In the genomic region with DNA sequence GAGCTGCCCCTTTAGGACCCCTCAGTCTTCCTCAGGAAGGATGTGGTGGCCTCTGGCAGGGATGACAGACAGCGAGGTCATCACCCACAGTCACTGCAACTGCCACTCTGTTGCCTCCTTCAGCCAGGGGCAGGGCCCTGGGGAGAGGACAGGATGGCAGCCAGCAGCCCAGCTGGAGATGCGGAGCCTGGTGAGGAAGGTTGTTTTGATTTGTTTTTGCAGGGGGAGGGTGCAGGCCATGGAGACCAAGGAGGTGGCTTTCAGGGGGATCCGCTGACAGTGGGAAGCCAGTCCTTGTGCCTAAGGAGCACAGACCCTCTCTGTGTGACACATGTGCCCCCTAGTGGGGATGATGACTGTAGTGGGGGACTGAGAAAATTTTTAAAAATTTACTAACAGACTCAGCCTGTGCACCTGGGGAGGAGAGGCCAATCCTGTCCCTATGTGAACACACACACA, we compare ENCODE assay signal across 8 cellular contexts. TPM values are rescaled to one million over a fixed set of nuclear protein-coding genes. Genes with fewer than 3 reads are reported as not detected.
DNase-seq lines count a peak whose midpoint lies in the region; ATAC-seq and TF ChIP-seq lines count a peak whose summit lies in the region.

No MANE protein-coding gene starts in this region.

- TF ChIP-seq CTCF in testis (IDR thresholded peaks at IDR 0.05) = peak; percentile 64 to 72 (median 68)

- H3K4me1 ChIP-seq in testis = peaks cover 50% of the 10 kb centered on the region

- H3K4me3 ChIP-seq in testis = no peak overlapping the region

- H3K36me3 ChIP-seq in testis (ENCODE audit: low read depth, missing control alignments) = no peaks in the 10 kb centered on the region

- TF ChIP-seq POLR2A in testis (IDR thresholded peaks at IDR 0.05) = no peak
- TF ChIP-seq POLR2A in GM18505 (IDR thresholded peaks at IDR 0.05; ENCODE audit: borderline replicate concordance, extremely low read depth, insufficient read depth, insufficient read length) = no peak

- no peaks in the 10 kb centered on the region for H3K9me3 ChIP-seq in testis

- H3K27ac ChIP-seq in testis = peak overlapping the region; percentile 48 to 54

- H3K9me3 Mint-ChIP-seq in activated CD4-positive, alpha-beta T cell treated with anti-CD3 and anti-CD28 coated beads, Interleukin-2, amount 10 ng/mL, durations not matched to agents 24 days and 14 days = no peaks in the 10 kb centered on the region

- H3K4me3 Mint-ChIP-seq in activated CD4-positive, alpha-beta T cell treated with anti-CD3 and anti-CD28 coated beads, Interleukin-2, amount 10 ng/mL, durations not matched to agents 24 days and 14 days = no peak overlapping the region

- 55 to 60% methylated on average over 1 to 3 of the region's 3 CpGs for WGBS in testis, 2 donors

- H3K27me3 Mint-ChIP-seq in activated CD4-positive, alpha-beta T cell treated with anti-CD3 and anti-CD28 coated beads, Interleukin-2, amount 10 ng/mL, durations not matched to agents 24 days and 14 days = peaks cover 12% of the 10 kb centered on the region

- peak; percentile 72 for DNase-seq in activated effector memory CD4-positive, alpha-beta T cell treated with anti-CD3 and anti-CD28 coated beads, Interleukin-2, amount 50 U/mL, for 16 hours
- no peak for DNase-seq in activated effector memory CD4-positive, alpha-beta T cell treated with Interleukin-2 at 50 U/mL for 16 hours
- peak; percentile 62 for DNase-seq in NCI-H146 (lab: John Stamatoyannopoulos, UW)
- peak; percentile 88 for DNase-seq in activated CD4-positive, alpha-beta T cell treated with anti-CD3 and anti-CD28 coated beads, Interleukin-2, amount 10 ng/mL, durations not matched to agents 24 days and 14 days
- DNase-seq in effector CD4-positive, alpha-beta T cell = peak; percentile 52
- DNase-seq in medulla oblongata (ENCODE audit: extremely low spot score) = peak; percentile 88
- DNase-seq in testis = peak; percentile 70

- intact Hi-C loops in activated CD4-positive, alpha-beta T cell treated with anti-CD3 and anti-CD28 coated beads, Interleukin-2, amount 10 ng/mL, durations not matched to agents 24 days and 14 days (cut with micrococcal nuclease) = loop anchor here (1.0 kb wide), 2 partner anchors 24 to 81 kb away; no protein-coding TSS in a partner anchor
- intact Hi-C loops in testis (cut with DNase I; ENCODE audit: low total_unique reads) = no loop called here

- no peak for ATAC-seq in GM18505 (IDR thresholded peaks at IDR 0.05; ENCODE audit: unreplicated experiment)

- peaks cover 1% of the 10 kb centered on the region for H3K36me3 Mint-ChIP-seq in activated CD4-positive, alpha-beta T cell treated with anti-CD3 and anti-CD28 coated beads, Interleukin-2, amount 10 ng/mL, durations not matched to agents 24 days and 14 days (ENCODE audit: low read depth)

- peaks cover 6% of the 10 kb centered on the region for H3K4me1 Mint-ChIP-seq in activated CD4-positive, alpha-beta T cell treated with anti-CD3 and anti-CD28 coated beads, Interleukin-2, amount 10 ng/mL, durations not matched to agents 24 days and 14 days

- no peaks in the 10 kb centered on the region for H3K27me3 ChIP-seq in testis

- no peak overlapping the region for H3K27ac Mint-ChIP-seq in activated CD4-positive, alpha-beta T cell treated with anti-CD3 and anti-CD28 coated beads, Interleukin-2, amount 10 ng/mL, durations not matched to agents 24 days and 14 days

RNA-seq across cellular contexts. Expression of a gene that starts 7.4 kb away (rescaled TPM):
- not detected in 2 replicates for total RNA-seq in activated CD4-positive, alpha-beta T cell treated with anti-CD3 and anti-CD28 coated beads, Interleukin-2, amount 10 ng/mL, durations not matched to agents 24 days and 14 days
- 1 to 10 TPM; 3.2 to 3.8 TPM for total RNA-seq in testis
- 4.6 TPM for polyA plus RNA-seq in testis (ENCODE audit: insufficient read depth, low read depth, low replicate concordance)

RNA-seq across cellular contexts. Expression of a gene that starts 9.7 kb away (rescaled TPM):
- total RNA-seq in activated CD4-positive, alpha-beta T cell treated with anti-CD3 and anti-CD28 coated beads, Interleukin-2, amount 10 ng/mL, durations not matched to agents 24 days and 14 days = not detected in 2 replicates
- total RNA-seq in testis = 1 to 10 TPM; 3.4 to 7.2 TPM
- polyA plus RNA-seq in testis (ENCODE audit: insufficient read depth, low read depth, low replicate concordance) = 9.9 TPM

RNA-seq across cellular contexts. Expression of a gene that starts 38.4 kb away (rescaled TPM):
- total RNA-seq in activated CD4-positive, alpha-beta T cell treated with anti-CD3 and anti-CD28 coated beads, Interleukin-2, amount 10 ng/mL, durations not matched to agents 24 days and 14 days = not detected in 2 replicates
- total RNA-seq in testis = 10 to 100 TPM; 29.7 to 87.5 TPM
- polyA plus RNA-seq in testis (ENCODE audit: insufficient read depth, low read depth, low replicate concordance) = 107 TPM

RNA-seq across cellular contexts. Expression of a gene that starts 46.0 kb away (rescaled TPM):
- 45.4 and 54.5 TPM in 2 replicates for total RNA-seq in activated CD4-positive, alpha-beta T cell treated with anti-CD3 and anti-CD28 coated beads, Interleukin-2, amount 10 ng/mL, durations not matched to agents 24 days and 14 days
- 10 to 100 TPM; 26.3 to 30.2 TPM for total RNA-seq in testis
- polyA plus RNA-seq in testis (ENCODE audit: insufficient read depth, low read depth, low replicate concordance) = 9.7 TPM

Comparison
In these comparisons a context has a peak if more than half of its experiments do, and no peak if none do; other contexts are left out.
1. RNA of a gene that starts 38.4 kb away (total RNA-seq): 29.7 to 87.5 TPM in testis; not detected in activated CD4-positive, alpha-beta T cell treated with anti-CD3 and anti-CD28 coated beads, Interleukin-2, amount 10 ng/mL, durations not matched to agents 24 days and 14 days; every median in the first group is over 10 times any median in the second.